ENCODE assay signal across 7 cellular contexts in genomic region chr5:164013077-164013670, GRCh38.
DNase-seq lines count a peak whose midpoint lies in the region; ATAC-seq and TF ChIP-seq lines count a peak whose summit lies in the region.

No MANE protein-coding gene starts in this region.

- H3K4me1 ChIP-seq in DND-41 (ENCODE audit: insufficient read depth, low read length) (no peaks in the 10 kb centered on the region), heart right ventricle (no peaks in the 10 kb centered on the region)

- H3K9me3 ChIP-seq in DND-41 (ENCODE audit: insufficient read depth, low read length, severe bottlenecking), result no peaks in the 10 kb centered on the region
- no peaks in the 10 kb centered on the region for H3K9me3 ChIP-seq in heart right ventricle

- CTCF ChIA-PET in activated CD4-positive, alpha-beta memory T cell treated with anti-CD3 and anti-CD28 coated beads, Interleukin-2, amount 10 ng/mL, durations not matched to agents 7 days and 5 days (lab: Charles Lee), result interaction anchor here (1.0 kb wide), 1 partner anchor 491 kb away, joined by 3 read pairs; no protein-coding TSS in a partner anchor

- no peaks in the 10 kb centered on the region for H3K79me2 ChIP-seq in DND-41 (ENCODE audit: insufficient read depth, low read length)

- no peaks in the 10 kb centered on the region for H3K36me3 Mint-ChIP-seq in activated CD4-positive, alpha-beta memory T cell treated with anti-CD3 and anti-CD28 coated beads, Interleukin-2, amount 10 ng/mL, durations not matched to agents 7 days and 5 days (ENCODE audit: low read depth)

- H3K4me3 Mint-ChIP-seq in activated CD4-positive, alpha-beta memory T cell treated with anti-CD3 and anti-CD28 coated beads, Interleukin-2, amount 10 ng/mL, durations not matched to agents 7 days and 5 days, result no peak overlapping the region

- no peaks in the 10 kb centered on the region for H4K20me1 ChIP-seq in DND-41 (ENCODE audit: insufficient read depth, low read length)

- no peak overlapping the region for H3K27ac Mint-ChIP-seq in activated CD4-positive, alpha-beta memory T cell treated with anti-CD3 and anti-CD28 coated beads, Interleukin-2, amount 10 ng/mL, durations not matched to agents 7 days and 5 days

- no peaks in the 10 kb centered on the region for H3K36me3 ChIP-seq in DND-41 (ENCODE audit: insufficient read depth, low read length)
- no peaks in the 10 kb centered on the region for H3K36me3 ChIP-seq in heart right ventricle

- H2AFZ ChIP-seq in DND-41 (ENCODE audit: low read depth, low read length), result no peak overlapping the region

- H3K4me2 ChIP-seq in DND-41 (ENCODE audit: insufficient read depth, low read length), result no peak overlapping the region

- TF ChIP-seq CTCF in DND-41 (IDR thresholded peaks at IDR 0.05; ENCODE audit: borderline replicate concordance, extremely low read depth, low read length, poor library complexity, severe bottlenecking), result peak; percentile 59
- peak; percentile 29 to 73 (median 62) for TF ChIP-seq CTCF in heart right ventricle (IDR thresholded peaks at IDR 0.05)
- TF ChIP-seq CTCF in retinal pigment epithelial cell (conservative IDR thresholded peaks at IDR 0.05; ENCODE audit: low read depth, low read length), result peak; percentile 58

- POLR2A ChIA-PET in activated CD4-positive, alpha-beta memory T cell treated with anti-CD3 and anti-CD28 coated beads, Interleukin-2, amount 10 ng/mL, durations not matched to agents 7 days and 5 days (lab: Charles Lee), result no interaction called here

- H3K9ac ChIP-seq in DND-41 (ENCODE audit: low read depth, low read length), result no peak overlapping the region

- no peak for ATAC-seq in DND-41 (ENCODE audit: insufficient read depth, low read depth)
- ATAC-seq in GM18909 (IDR thresholded peaks at IDR 0.05; ENCODE audit: poor library complexity, unreplicated experiment), result peak; percentile 82
- ATAC-seq in HG03064 (IDR thresholded peaks at IDR 0.05; ENCODE audit: low read depth, unreplicated experiment), result peak; percentile 62
- no peak for ATAC-seq in heart right ventricle

- H3K4me3 ChIP-seq in DND-41 (ENCODE audit: low read depth in 1 of 2, low read length in 2 of 2), result no peak overlapping the region
- H3K4me3 ChIP-seq in heart right ventricle, result no peak overlapping the region
- H3K4me3 ChIP-seq in retinal pigment epithelial cell (ENCODE audit: low read length), result no peak overlapping the region

- H3K27me3 Mint-ChIP-seq in activated CD4-positive, alpha-beta memory T cell treated with anti-CD3 and anti-CD28 coated beads, Interleukin-2, amount 10 ng/mL, durations not matched to agents 7 days and 5 days, result no peaks in the 10 kb centered on the region

- no peaks in the 10 kb centered on the region for H3K27me3 ChIP-seq in DND-41 (ENCODE audit: insufficient read depth, low read length, poor library complexity)
- peaks cover 0 to 11% (median 0%) of the 10 kb centered on the region in 7 donors for H3K27me3 ChIP-seq in heart right ventricle

- intact Hi-C loops in heart right ventricle (cut with DNase I), result loop anchor here in 9 of 10 donors (1.0 to 10.0 kb wide), 9 partner anchors 462 to 1194 kb away; no protein-coding TSS in a partner anchor

- H3K4me1 Mint-ChIP-seq in activated CD4-positive, alpha-beta memory T cell treated with anti-CD3 and anti-CD28 coated beads, Interleukin-2, amount 10 ng/mL, durations not matched to agents 7 days and 5 days, result no peaks in the 10 kb centered on the region

- no peak overlapping the region for H3K27ac ChIP-seq in DND-41 (ENCODE audit: low read length)
- no peak overlapping the region for H3K27ac ChIP-seq in heart right ventricle

- WGBS in heart right ventricle, 2 donors, result 60 to 61% methylated on average over 6 of the region's 6 CpGs

- no peaks in the 10 kb centered on the region for H3K9me3 Mint-ChIP-seq in activated CD4-positive, alpha-beta memory T cell treated with anti-CD3 and anti-CD28 coated beads, Interleukin-2, amount 10 ng/mL, durations not matched to agents 7 days and 5 days

- peak; percentile 32 for DNase-seq in DND-41
- DNase-seq in NCI-H2171 (lab: John Stamatoyannopoulos, UW), result peak; percentile 19
- DNase-seq in activated CD4-positive, alpha-beta memory T cell treated with anti-CD3 and anti-CD28 coated beads, Interleukin-2, amount 10 ng/mL, durations not matched to agents 7 days and 5 days, result peak; percentile 22
- peak in 1 of 2 donors; percentile 44 for DNase-seq in heart right ventricle
- DNase-seq in retinal pigment epithelial cell (ENCODE audit: low read depth), result peak; percentile 40

Comparison
In these comparisons a context has a peak if more than half of its experiments do, and no peak if none do; other contexts are left out.
1. ATAC-seq: peak in GM18909 (single experiment) and HG03064 (single experiment); none in DND-41 (single experiment) and heart right ventricle (0 of 8).
2. Peak in every context shown above with its lines, with median percentiles within 50 percentile points of each other: CTCF ChIP-seq.